In genomic region chr12:50453872-50454271, GRCh38 we compare ENCODE assay signal across 3 cellular contexts.
A peak's percentile ranks its signal among the peaks of the same experiment; 100 is the strongest.
TF ChIP-seq lines count a peak whose summit lies in the region.

No MANE protein-coding gene starts in this region.

TF ChIP-seq in SK-N-SH treated with all-trans-retinoic acid at 6 μM for 48 hours, 23 proteins besides CTCF, POLR2A, EP300 and RAD21:
- TF ChIP-seq POU6F1 (CRISPR knock-in tag; IDR thresholded peaks at IDR 0.05; ENCODE audit: borderline replicate concordance, low read depth) (no peak), BACH2 (CRISPR knock-in tag; IDR thresholded peaks at IDR 0.05; ENCODE audit: borderline replicate concordance) (no peak), ZFP3 (CRISPR knock-in tag; IDR thresholded peaks at IDR 0.05) (no peak), ISL1 (CRISPR knock-in tag; IDR thresholded peaks at IDR 0.05) (peak; percentile 32; the same call in 1 of the 2 replicates), RARB (CRISPR knock-in tag; IDR thresholded peaks at IDR 0.05) (no peak), ZNF565 (CRISPR knock-in tag; conservative IDR thresholded peaks at IDR 0.05; ENCODE audit: low read depth) (no peak), GLIS3 (CRISPR knock-in tag; IDR thresholded peaks at IDR 0.05) (no peak)

TF ChIP-seq in SK-N-SH, 30 proteins besides CTCF, POLR2A, EP300 and RAD21:
- TF ChIP-seq EZH2phosphoT487 (IDR thresholded peaks at IDR 0.05; ENCODE audit: borderline replicate concordance, low read depth) = no peak
- TF ChIP-seq REST (IDR thresholded peaks at IDR 0.05; ENCODE audit: low read depth, low read length) = no peak
- no peak for TF ChIP-seq SIN3A (IDR thresholded peaks at IDR 0.05; ENCODE audit: borderline replicate concordance, low read depth, low read length)
- no peak for TF ChIP-seq FOSL2 (IDR thresholded peaks at IDR 0.05; ENCODE audit: borderline replicate concordance, low read depth)
- no peak for TF ChIP-seq TAF1 (IDR thresholded peaks at IDR 0.05; ENCODE audit: borderline replicate concordance, low read depth, low read length)
- no peak for TF ChIP-seq GATA2 (CRISPR knock-in tag; IDR thresholded peaks at IDR 0.05)
- TF ChIP-seq ZBTB33 (IDR thresholded peaks at IDR 0.05; ENCODE audit: borderline replicate concordance, low read depth) = no peak
- no peak for TF ChIP-seq RFX5 (IDR thresholded peaks at IDR 0.05; ENCODE audit: low read length)
- TF ChIP-seq CHD2 (IDR thresholded peaks at IDR 0.05; ENCODE audit: low read length, partially characterized antibody) = no peak
- no peak for TF ChIP-seq TCF12 (IDR thresholded peaks at IDR 0.05)
- no peak for TF ChIP-seq USF2 (IDR thresholded peaks at IDR 0.05; ENCODE audit: borderline replicate concordance, low read depth, low read length)
- no peak for TF ChIP-seq MAX (IDR thresholded peaks at IDR 0.05; ENCODE audit: low read depth)
- no peak for TF ChIP-seq FOXJ3 (CRISPR knock-in tag; IDR thresholded peaks at IDR 0.05)
- no peak for TF ChIP-seq IRF3 (IDR thresholded peaks at IDR 0.05; ENCODE audit: low read depth, low read length)
- no peak for TF ChIP-seq ELF1 (IDR thresholded peaks at IDR 0.05)
- TF ChIP-seq MEF2A (IDR thresholded peaks at IDR 0.05; ENCODE audit: borderline replicate concordance, low read depth) = no peak
- no peak for TF ChIP-seq USF1 (IDR thresholded peaks at IDR 0.05; ENCODE audit: borderline replicate concordance, low read depth)
- no peak for TF ChIP-seq SMC3 (IDR thresholded peaks at IDR 0.05; ENCODE audit: low read depth, low read length)
- no peak for TF ChIP-seq TEAD4 (IDR thresholded peaks at IDR 0.05; ENCODE audit: borderline replicate concordance, insufficient read depth)

TF ChIP-seq in GM23338, 12 proteins besides CTCF, POLR2A, EP300 and RAD21:
- TF ChIP-seq ZNF462 (CRISPR knock-in tag; IDR thresholded peaks at IDR 0.05) (no peak), STAT1 (IDR thresholded peaks at IDR 0.05; ENCODE audit: unreplicated experiment) (no peak), EZH2 (IDR thresholded peaks at IDR 0.05; ENCODE audit: low read depth, unreplicated experiment) (no peak), REST (IDR thresholded peaks at IDR 0.05; ENCODE audit: unreplicated experiment) (no peak), EZH2phosphoT487 (IDR thresholded peaks at IDR 0.05; ENCODE audit: unreplicated experiment) (no peak), CREB1 (CRISPR knock-in tag; IDR thresholded peaks at IDR 0.05; ENCODE audit: low read depth) (no peak), ZNF331 (CRISPR knock-in tag; IDR thresholded peaks at IDR 0.05; ENCODE audit: low read depth) (no peak), ETS1 (IDR thresholded peaks at IDR 0.05) (no peak), JUNB (IDR thresholded peaks at IDR 0.05; ENCODE audit: unreplicated experiment) (no peak), ZNF114 (CRISPR knock-in tag; IDR thresholded peaks at IDR 0.05) (no peak), POLR2AphosphoS5 (IDR thresholded peaks at IDR 0.05; ENCODE audit: low read depth) (no peak), NANOG (IDR thresholded peaks at IDR 0.05; ENCODE audit: borderline replicate concordance) (no peak)
